In the genomic region with DNA sequence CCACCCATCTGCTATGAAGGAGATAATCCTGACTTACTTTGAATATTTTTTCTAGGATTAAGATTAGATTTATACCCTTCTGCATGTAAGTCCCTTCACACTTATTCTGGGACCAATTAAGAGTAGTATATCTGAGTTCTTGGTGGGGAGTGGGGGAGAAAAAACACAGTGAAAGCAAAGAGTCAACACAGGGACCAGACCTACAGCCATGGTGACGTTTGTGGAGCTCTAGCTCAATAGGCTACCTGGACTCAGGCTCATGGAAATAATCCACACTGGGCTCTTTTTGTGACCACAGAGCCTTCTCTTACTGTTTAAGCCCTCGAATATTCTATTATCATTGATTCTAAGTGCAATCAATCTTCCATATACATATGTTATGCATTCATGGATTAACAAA, we compare ENCODE assay signal across 28 cellular contexts.
DNase-seq lines count a peak whose midpoint lies in the region; ATAC-seq, FAIRE-seq and TF ChIP-seq lines count a peak whose summit lies in the region.
"Had no signal": no experiment of that assay in that cellular context is flagged by ENCODE, and none has a peak within 500 bp of the region (broad histone marks: within the 10 kb centered on the region; RNA-seq: fewer than 3 reads in every experiment).

No MANE protein-coding gene starts in this region.

- H3K9me3 Mint-ChIP-seq in activated T-cell treated with anti-CD3 and anti-CD28 coated beads, Interleukin-2, amount 50 U/mL, for 72 hours = peaks cover 1 to 5% of the 10 kb centered on the region in 2 donors

- H3K36me3 Mint-ChIP-seq in activated T-cell treated with anti-CD3 and anti-CD28 coated beads, Interleukin-2, amount 50 U/mL, for 72 hours (ENCODE audit: insufficient read depth in 2 of 2) = no peaks in the 10 kb centered on the region
- H3K36me3 Mint-ChIP-seq: CD14-positive monocyte; CD4-positive, alpha-beta memory T cell; CD4-positive, CD25-positive, alpha-beta regulatory T cell; CD8-positive, alpha-beta memory T cell had no signal

- peak overlapping the region; percentile 90 for H3K27ac ChIP-seq in WERI-Rb-1
- H3K27ac ChIP-seq: BLaER1 had no signal

- H3K27ac Mint-ChIP-seq in activated T-cell treated with anti-CD3 and anti-CD28 coated beads, Interleukin-2, amount 50 U/mL, for 72 hours = no peak overlapping the region
- H3K27ac Mint-ChIP-seq: CD14-positive monocyte; CD4-positive, alpha-beta memory T cell; CD4-positive, CD25-positive, alpha-beta regulatory T cell; CD8-positive, alpha-beta memory T cell had no signal

- no peaks in the 10 kb centered on the region for H3K9me3 ChIP-seq in WERI-Rb-1 (ENCODE audit: severe bottlenecking)
- H3K9me3 ChIP-seq: BE2C, BLaER1, Caco-2 had no signal

- no peaks in the 10 kb centered on the region for H3K4me1 Mint-ChIP-seq in activated T-cell treated with anti-CD3 and anti-CD28 coated beads, Interleukin-2, amount 50 U/mL, for 72 hours (ENCODE audit: low read depth)
- H3K4me1 Mint-ChIP-seq: CD14-positive monocyte; CD4-positive, alpha-beta memory T cell; CD4-positive, CD25-positive, alpha-beta regulatory T cell; CD8-positive, alpha-beta memory T cell had no signal

- intact Hi-C loops in sciatic nerve (cut with DNase I) = no loop called here

- no peak overlapping the region for H3K4me3 Mint-ChIP-seq in activated T-cell treated with anti-CD3 and anti-CD28 coated beads, Interleukin-2, amount 50 U/mL, for 72 hours
- H3K4me3 Mint-ChIP-seq: CD14-positive monocyte; CD4-positive, alpha-beta memory T cell; CD4-positive, CD25-positive, alpha-beta regulatory T cell; CD8-positive, alpha-beta memory T cell had no signal

- no peak for DNase-seq in D721Med (ENCODE audit: insufficient read length, low spot score)
- DNase-seq in NCI-H524 treated with DMSO at 0.1 percent for 48 hours (lab: John Stamatoyannopoulos, UW) = peak; percentile 82
- DNase-seq in NCI-H82 (lab: John Stamatoyannopoulos, UW) = peak; percentile 93
- DNase-seq in WERI-Rb-1 = peak; percentile 77
- DNase-seq in activated T-cell treated with anti-CD3 and anti-CD28 coated beads, Interleukin-2, amount 50 U/mL, for 72 hours = no peak
- DNase-seq in sciatic nerve (ENCODE audit: low spot score) = no peak
- DNase-seq: 8988T; ACHN; BE2C; C1 segment of cervical spinal cord; Caco-2; Calu3; CD4-positive, alpha-beta memory T cell; CD4-positive, CD25-positive, alpha-beta regulatory T cell; CD8-positive, alpha-beta memory T cell; DMS53; DMS79; DND-41; EL; GDM1 had no signal

- no peak for TF ChIP-seq CTCF in D721Med (IDR thresholded peaks at IDR 0.05; ENCODE audit: insufficient read depth, missing control alignments)
- TF ChIP-seq CTCF in WERI-Rb-1 (IDR thresholded peaks at IDR 0.05; ENCODE audit: low read depth, low read length) = no peak

- FAIRE-seq in D721Med (lab: Jason Lieb, UNC) = peak; percentile 29
- FAIRE-seq: A204.1, GM12878, GM12892, GM19239 had no signal

- H3K4me3 ChIP-seq in WERI-Rb-1 (ENCODE audit: low read depth, low read length) = no peak overlapping the region
- H3K4me3 ChIP-seq: BLaER1, GM12878 had no signal

- no peaks in the 10 kb centered on the region for H3K27me3 ChIP-seq in WERI-Rb-1 (ENCODE audit: insufficient read depth, low read depth, severe bottlenecking)
- H3K27me3 ChIP-seq: BE2C, BLaER1 had no signal

- no peaks in the 10 kb centered on the region for H3K27me3 Mint-ChIP-seq in activated T-cell treated with anti-CD3 and anti-CD28 coated beads, Interleukin-2, amount 50 U/mL, for 72 hours (ENCODE audit: low read depth)
- H3K27me3 Mint-ChIP-seq: CD4-positive, alpha-beta memory T cell; CD4-positive, CD25-positive, alpha-beta regulatory T cell; CD8-positive, alpha-beta memory T cell had no signal

- no peak for ATAC-seq in activated T-cell treated with anti-CD3 and anti-CD28 coated beads, Interleukin-2, amount 50 U/mL, for 72 hours (replicated peaks in 1 of 2)
- no peak for ATAC-seq in GM19324 (IDR thresholded peaks at IDR 0.05; ENCODE audit: low FRiP score, unreplicated experiment)
- no peak for ATAC-seq in sciatic nerve
- no peak for ATAC-seq in GM18498 (IDR thresholded peaks at IDR 0.05; ENCODE audit: unreplicated experiment)
- ATAC-seq: GM12878 had no signal

- H3K36me3 ChIP-seq in WERI-Rb-1 = no peaks in the 10 kb centered on the region; the same call in 1 of the 2 replicates
- H3K36me3 ChIP-seq: BE2C, BLaER1 had no signal

Comparison
In these comparisons a context has a peak if more than half of its experiments do, and no peak if none do; other contexts are left out.
1. DNase-seq: peak in NCI-H524 treated with DMSO at 0.1 percent for 48 hours (single experiment), NCI-H82 (single experiment) and WERI-Rb-1 (single experiment); none in D721Med (single experiment), activated T-cell treated with anti-CD3 and anti-CD28 coated beads, Interleukin-2, amount 50 U/mL, for 72 hours (0 of 2) and sciatic nerve (single experiment).